In the genomic region with DNA sequence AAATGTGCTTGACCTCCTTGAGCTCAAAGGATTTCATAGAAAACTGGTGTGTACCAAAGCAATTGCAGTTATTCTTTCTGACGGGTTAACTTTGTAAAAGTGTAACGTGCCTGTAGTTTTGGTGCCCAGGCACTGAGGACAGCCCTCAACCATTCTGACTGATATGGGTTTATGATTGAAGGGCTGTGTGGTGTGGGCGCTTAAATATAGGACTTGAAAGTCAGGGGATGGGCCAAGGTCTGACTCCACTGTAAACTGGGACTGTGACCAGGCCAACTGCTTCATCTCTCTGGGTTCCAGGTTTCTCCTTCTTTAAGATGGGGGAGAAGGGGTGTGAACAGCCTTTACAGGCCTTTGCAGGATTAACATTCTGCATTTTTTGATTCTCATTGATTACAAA, we compare ENCODE assay signal across 18 cellular contexts.
DNase-seq lines count a peak whose midpoint lies in the region; ATAC-seq and TF ChIP-seq lines count a peak whose summit lies in the region.
"Had no signal": no experiment of that assay in that cellular context is flagged by ENCODE, and none has a peak within 500 bp of the region (broad histone marks: within the 10 kb centered on the region; RNA-seq: fewer than 3 reads in every experiment).

No MANE protein-coding gene starts in this region.

- no peak for TF ChIP-seq CTCF in lower leg skin (IDR thresholded peaks at IDR 0.05)
- TF ChIP-seq CTCF in foreskin fibroblast (IDR thresholded peaks at IDR 0.05; ENCODE audit: low read depth, low read length), result no peak

- TF ChIP-seq POLR2A in lower leg skin (IDR thresholded peaks at IDR 0.05), result no peak

- no peak overlapping the region for H2BK5ac ChIP-seq in mesendoderm (ENCODE audit: low read length)

- peak overlapping the region; percentile 36 for H2BK120ac ChIP-seq in mesendoderm (ENCODE audit: low read depth, low read length)

- H3K9ac ChIP-seq in mesendoderm (ENCODE audit: low read length), result no peak overlapping the region
- H3K9ac ChIP-seq: GM23248 had no signal

- H3K79me1 ChIP-seq in mesendoderm (ENCODE audit: low read length), result no peaks in the 10 kb centered on the region

- no peaks in the 10 kb centered on the region for H3K27me3 ChIP-seq in mesendoderm (ENCODE audit: insufficient read depth, low read length, poor library complexity)

- H4K5ac ChIP-seq in mesendoderm (ENCODE audit: low read length), result no peak overlapping the region

- DNase-seq in NCI-H69 (lab: John Stamatoyannopoulos, UW) (peak; percentile 36), mesendoderm (no peak), lower leg skin (ENCODE audit: low spot score in 2 of 2) (no peak), foreskin fibroblast (no peak)
- no peak for DNase-seq in activated naive CD4-positive, alpha-beta T cell (lab: John Stamatoyannopoulos, UW)
- no peak for DNase-seq in stimulated activated CD4-positive, alpha-beta T cell treated with anti-CD3 and anti-CD28 coated beads, Interleukin-2, amount 100 ng/mL, for 24 hours
- DNase-seq: AML-193; CD4-positive, alpha-beta T cell; DMS153; GF-D8; Karpas-422; KBM-7 had no signal

- peak overlapping the region; percentile 90 for H3K18ac ChIP-seq in mesendoderm (ENCODE audit: low read length)

- intact Hi-C loops in lower leg skin (cut with DNase I; ENCODE audit: low total_unique reads), result no loop called here

- no peak overlapping the region for H3K4me2 ChIP-seq in mesendoderm (ENCODE audit: low read length)

- no peak overlapping the region for H2BK15ac ChIP-seq in mesendoderm (replicated peaks; ENCODE audit: low read depth)

- ATAC-seq in GM18907 (IDR thresholded peaks at IDR 0.05; ENCODE audit: unreplicated experiment) (peak; percentile 73), GM21619 (IDR thresholded peaks at IDR 0.05; ENCODE audit: unreplicated experiment) (peak; percentile 68)
- ATAC-seq: HepG2 had no signal

- H3K4ac ChIP-seq in mesendoderm (ENCODE audit: low read depth, low read length), result no peak overlapping the region

- H3K79me2 ChIP-seq in mesendoderm (ENCODE audit: control insufficient read depth, insufficient read depth, low read length), result no peaks in the 10 kb centered on the region

- WGBS in mesendoderm (ENCODE audit: extremely low coverage, insufficient coverage, low lambda C conversion rate), result no CpG with 5 or more reads among the region's 3 CpGs
- WGBS in lower leg skin, 2 donors, result 91% methylated on average over 3 of the region's 3 CpGs

- no peak overlapping the region for H4K8ac ChIP-seq in mesendoderm (ENCODE audit: low read depth, low read length)

- no peak overlapping the region for H3K27ac ChIP-seq in mesendoderm (ENCODE audit: low read depth, low read length)
- H3K27ac ChIP-seq: C4-2B, GM23248 had no signal

- no peak overlapping the region for H3K56ac ChIP-seq in mesendoderm (ENCODE audit: low read length)

- no peak overlapping the region for H2AK5ac ChIP-seq in mesendoderm (ENCODE audit: low read length)

- H3K36me3 ChIP-seq in mesendoderm (ENCODE audit: control insufficient read depth, insufficient read depth, low read length), result no peaks in the 10 kb centered on the region
- H3K36me3 ChIP-seq: HAP-1 had no signal

- no peak overlapping the region for H3K23ac ChIP-seq in mesendoderm (ENCODE audit: low read length)

- no peaks in the 10 kb centered on the region for H3K4me1 ChIP-seq in mesendoderm (ENCODE audit: control insufficient read depth, low read depth, low read length)
- H3K4me1 ChIP-seq: HAP-1 had no signal

- H3K4me3 ChIP-seq in mesendoderm (ENCODE audit: low read length) (no peak overlapping the region), lower leg skin (ENCODE audit: low read depth, poor library complexity, severe bottlenecking) (no peak overlapping the region), foreskin fibroblast (ENCODE audit: low read depth in 1 of 2, low read length in 2 of 2) (no peak overlapping the region)
- H3K4me3 ChIP-seq: GM23248, HAP-1 had no signal
